8 cellular contexts compared by ENCODE assay signal in the genomic region with DNA sequence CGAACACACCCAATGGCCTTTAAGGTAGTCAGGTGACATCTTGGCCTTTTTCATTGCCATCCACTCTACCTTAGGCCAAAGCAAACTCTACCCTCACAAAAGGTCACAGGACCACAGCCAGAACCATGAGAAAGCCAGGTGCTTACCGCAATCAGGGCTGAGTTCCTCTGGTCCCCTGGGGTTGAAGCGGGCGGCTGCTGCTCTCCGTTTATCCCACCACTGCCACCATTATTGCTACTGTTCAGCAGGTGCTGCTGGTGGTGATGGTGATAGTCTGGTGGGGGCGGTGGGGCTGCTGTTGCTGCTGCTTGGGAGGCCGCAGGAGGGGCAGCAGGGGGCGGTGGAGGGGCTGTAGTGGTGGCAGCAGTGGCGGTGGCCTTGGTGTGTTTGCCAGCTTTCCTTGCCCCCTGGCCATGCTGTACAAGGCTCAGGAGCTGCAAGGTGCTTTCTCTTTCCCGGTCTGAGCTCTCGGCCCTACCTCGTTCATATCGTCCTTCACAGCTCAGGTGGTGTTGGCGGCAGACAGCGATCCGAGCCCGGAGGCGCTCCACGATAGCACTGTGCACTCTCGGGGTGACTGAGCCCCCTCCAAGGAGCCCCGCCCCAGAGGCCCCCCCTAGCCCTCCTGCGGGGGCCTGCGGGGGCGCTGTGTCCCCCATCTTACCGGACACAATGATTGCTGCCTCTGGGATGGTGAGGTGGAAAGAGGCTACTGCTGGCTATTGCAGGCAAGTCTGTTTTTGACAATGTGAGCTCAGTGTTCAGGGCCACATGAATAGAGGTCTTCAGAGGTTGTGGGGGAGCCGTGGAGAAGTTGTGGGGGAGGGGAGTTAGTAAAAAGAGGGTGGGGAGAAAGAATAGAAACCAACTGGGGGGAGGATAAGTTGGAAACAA. TPM values are rescaled to one million over a fixed set of nuclear protein-coding genes. Genes with fewer than 3 reads are reported as not detected.
DNase-seq lines count a peak whose midpoint lies in the region; ATAC-seq and TF ChIP-seq lines count a peak whose summit lies in the region.

No MANE protein-coding gene starts in this region.

- H3K79me2 ChIP-seq in osteoblast (ENCODE audit: insufficient read depth, low read length): peaks cover 65% of the 10 kb centered on the region

- peak overlapping the region; percentile 95 for H3K27ac ChIP-seq in osteoblast (ENCODE audit: low read depth, low read length)
- H3K27ac ChIP-seq in upper lobe of left lung: peak overlapping the region; percentile 81 to 85 (median 85)

- no peak for TF ChIP-seq POLR2A in upper lobe of left lung (IDR thresholded peaks at IDR 0.05)

- WGBS in upper lobe of left lung, 2 donors: 19 to 20% methylated on average over 5 to 26 of the region's 26 CpGs

- H3K4me2 ChIP-seq in osteoblast (ENCODE audit: insufficient read depth, low read length): peak overlapping the region; percentile 96

- no peaks in the 10 kb centered on the region for H3K36me3 ChIP-seq in osteoblast (ENCODE audit: insufficient read depth, low read length)
- no peaks in the 10 kb centered on the region for H3K36me3 ChIP-seq in upper lobe of left lung

- H3K4me3 ChIP-seq in osteoblast (ENCODE audit: insufficient read depth, low read length) (peak overlapping the region; percentile 80), upper lobe of left lung (peak overlapping the region; percentile 52 to 77 (median 68))

- H3K27me3 ChIP-seq in osteoblast (ENCODE audit: insufficient read depth, low read length) (no peaks in the 10 kb centered on the region), upper lobe of left lung (no peaks in the 10 kb centered on the region)

- no peak overlapping the region for H2AFZ ChIP-seq in osteoblast (ENCODE audit: low read length)

- H4K20me1 ChIP-seq in osteoblast (ENCODE audit: insufficient read depth, low read length): peaks cover 14% of the 10 kb centered on the region

- CTCF ChIA-PET in GM10248 (lab: Yijun Ruan, JAX): interaction anchor here (0.7 to 5.5 kb wide), 38 partner anchors 9 to 506 kb away, joined by 3 to 31 read pairs (median 7); partner anchors contain the start of genes CCDC82 and JRKL

- H3K4me1 ChIP-seq in osteoblast (ENCODE audit: insufficient read depth, low read length): peaks cover 48% of the 10 kb centered on the region
- peaks cover 45 to 56% (median 48%) of the 10 kb centered on the region in 4 donors for H3K4me1 ChIP-seq in upper lobe of left lung

- TF ChIP-seq CTCF in GM10248 (IDR thresholded peaks at IDR 0.05; ENCODE audit: control extremely low read depth, extremely low read depth, low read depth, missing control alignments) (peak; percentile 51), osteoblast (IDR thresholded peaks at IDR 0.05; ENCODE audit: extremely low read depth, low read depth, low read length) (peak; percentile 67), upper lobe of left lung (IDR thresholded peaks at IDR 0.05) (peak; percentile 40 to 62 (median 44))

- H3K9me3 ChIP-seq in osteoblast (ENCODE audit: low read depth, low read length): no peaks in the 10 kb centered on the region
- no peaks in the 10 kb centered on the region for H3K9me3 ChIP-seq in upper lobe of left lung

- DNase-seq in GM10248 (ENCODE audit: extremely low spot score): peak; percentile 65
- peak; percentile 35 for DNase-seq in OCI-M1 (lab: John Stamatoyannopoulos, UW)
- peak; percentile 55 for DNase-seq in activated gamma-delta T cell (lab: John Stamatoyannopoulos, UW)
- DNase-seq in germinal center (ENCODE audit: low spot score): peak; percentile 51
- no peak for DNase-seq in osteoblast (ENCODE audit: insufficient read length, low spot score, missing footprints)
- peak; percentile 59 to 91 for DNase-seq in upper lobe of left lung
- DNase-seq in NCI-H345 (lab: John Stamatoyannopoulos, UW): no peak

- ATAC-seq in HG02571 (IDR thresholded peaks at IDR 0.05; ENCODE audit: unreplicated experiment): peak; percentile 17
- ATAC-seq in upper lobe of left lung (ENCODE audit: low FRiP score in 2 of 2): peak; percentile 47 to 85

- POLR2A ChIA-PET in GM10248 (lab: Yijun Ruan, JAX): interaction anchor here (1.3 kb wide), 1 partner anchor 551 kb away, joined by 5 read pairs; the partner anchor contains the start of genes CEP57 and FAM76B

- TF ChIP-seq EP300 in upper lobe of left lung (IDR thresholded peaks at IDR 0.05): no peak

RNA-seq across cellular contexts. Expression of gene MAML2, which starts 1.5 kb away (rescaled TPM):
- 17.4 and 19.2 TPM in 2 replicates for total RNA-seq in osteoblast
- 10 to 100 TPM; 19.5 to 36.6 (median 26.3) TPM for total RNA-seq in upper lobe of left lung

RNA-seq across cellular contexts. Expression of gene CCDC82, which starts 48.2 kb away (rescaled TPM):
- total RNA-seq in osteoblast: 19.5 and 21.8 TPM in 2 replicates
- 100 to 1,000 TPM in 1 of 6 donors, 10 to 100 TPM in 5; 21.0 to 116 (median 32.9) TPM for total RNA-seq in upper lobe of left lung

RNA-seq across cellular contexts. Expression of gene JRKL, which starts 48.3 kb away (rescaled TPM):
- 8.5 and 9.8 TPM in 2 replicates for total RNA-seq in osteoblast
- 10 to 100 TPM in 2 of 6 donors, 1 to 10 TPM in 4; 2.8 to 18.7 (median 7.8) TPM for total RNA-seq in upper lobe of left lung

Comparison
In these comparisons a context has a peak if more than half of its experiments do, and no peak if none do; other contexts are left out.
1. DNase-seq: peak in GM10248 (single experiment), OCI-M1 (single experiment), activated gamma-delta T cell (single experiment), germinal center (single experiment) and upper lobe of left lung (2 of 2); none in osteoblast (single experiment) and NCI-H345 (single experiment).
2. Peak in every context shown above with its lines, with median percentiles within 50 percentile points of each other: CTCF ChIP-seq.